In genomic region chr22:36366291-36366708, GRCh38 we compare ENCODE assay signal across 1 cellular context.
A peak's percentile ranks its signal among the peaks of the same experiment; 100 is the strongest.
TF ChIP-seq lines count a peak whose summit lies in the region.

No MANE protein-coding gene starts in this region.

TF ChIP-seq in HEK293, 187 proteins besides CTCF, POLR2A, EP300 and RAD21 (continued from another document and continues in another):
- TF ChIP-seq ZNF280D (tag by site-specific recombination; IDR thresholded peaks at IDR 0.05) = no peak
- TF ChIP-seq ZNF10 (tag by site-specific recombination; IDR thresholded peaks at IDR 0.05) = no peak
- TF ChIP-seq ZNF211 (tag by site-specific recombination; IDR thresholded peaks at IDR 0.05; ENCODE audit: low read depth) = no peak
- TF ChIP-seq ZNF169 (tag by site-specific recombination; IDR thresholded peaks at IDR 0.05) = no peak
- no peak for TF ChIP-seq ZNF473 (tag by site-specific recombination; IDR thresholded peaks at IDR 0.05)
- TF ChIP-seq ZBTB17 (tag by site-specific recombination; IDR thresholded peaks at IDR 0.05) = peak; percentile 56
- no peak for TF ChIP-seq GLI4 (tag by site-specific recombination; IDR thresholded peaks at IDR 0.05)
- no peak for TF ChIP-seq ZNF26 (tag by site-specific recombination; IDR thresholded peaks at IDR 0.05)
- TF ChIP-seq ZNF16 (tag by site-specific recombination; IDR thresholded peaks at IDR 0.05; ENCODE audit: low read depth) = no peak
- peak; percentile 34; the same call in 1 of the 2 replicates for TF ChIP-seq SP3 (tag by site-specific recombination; IDR thresholded peaks at IDR 0.05)
- TF ChIP-seq ZNF777 (tag by site-specific recombination; IDR thresholded peaks at IDR 0.05; ENCODE audit: borderline replicate concordance) = no peak
- TF ChIP-seq ZNF223 (tag by site-specific recombination; IDR thresholded peaks at IDR 0.05) = no peak
- no peak for TF ChIP-seq ZNF121 (tag by site-specific recombination; IDR thresholded peaks at IDR 0.05)
- TF ChIP-seq ZNF266 (tag by site-specific recombination; IDR thresholded peaks at IDR 0.05; ENCODE audit: low read depth) = no peak
- TF ChIP-seq HOXA7 (CRISPR knock-in tag; IDR thresholded peaks at IDR 0.05; ENCODE audit: borderline replicate concordance) = no peak
- no peak for TF ChIP-seq ZNF596 (tag by site-specific recombination; IDR thresholded peaks at IDR 0.05)
- TF ChIP-seq ZNF791 (tag by site-specific recombination; IDR thresholded peaks at IDR 0.05) = no peak
- TF ChIP-seq ZBTB6 (tag by site-specific recombination; IDR thresholded peaks at IDR 0.05) = no peak
- TF ChIP-seq ZNF18 (tag by site-specific recombination; IDR thresholded peaks at IDR 0.05) = no peak
- TF ChIP-seq AEBP2 (tag by site-specific recombination; IDR thresholded peaks at IDR 0.05; ENCODE audit: borderline replicate concordance) = no peak
- TF ChIP-seq ZBTB26 (tag by site-specific recombination; optimal IDR thresholded peaks at IDR 0.05) = peak; percentile 5
- no peak for TF ChIP-seq ZNF202 (tag by site-specific recombination; IDR thresholded peaks at IDR 0.05; ENCODE audit: borderline replicate concordance)
- TF ChIP-seq ZNF157 (tag by site-specific recombination; IDR thresholded peaks at IDR 0.05) = no peak
- TF ChIP-seq GFI1B (tag by site-specific recombination; IDR thresholded peaks at IDR 0.05) = no peak
- TF ChIP-seq ZNF239 (tag by site-specific recombination; IDR thresholded peaks at IDR 0.05) = no peak
- TF ChIP-seq ZNF580 (tag by site-specific recombination; IDR thresholded peaks at IDR 0.05) = no peak
- peak; percentile 82 for TF ChIP-seq KLF10 (tag by site-specific recombination; IDR thresholded peaks at IDR 0.05)
- TF ChIP-seq ZNF670 (tag by site-specific recombination; IDR thresholded peaks at IDR 0.05; ENCODE audit: low read depth) = no peak
- no peak for TF ChIP-seq ZNF707 (tag by site-specific recombination; IDR thresholded peaks at IDR 0.05)
- TF ChIP-seq ZFP69B (tag by site-specific recombination; IDR thresholded peaks at IDR 0.05) = no peak
- TF ChIP-seq ZNF404 (tag by site-specific recombination; IDR thresholded peaks at IDR 0.05) = no peak
- peak; percentile 80 for TF ChIP-seq ZNF398 (tag by site-specific recombination; IDR thresholded peaks at IDR 0.05)
- peak; percentile 47 for TF ChIP-seq SP2 (tag by site-specific recombination; IDR thresholded peaks at IDR 0.05)
- TF ChIP-seq SETDB1 (IDR thresholded peaks at IDR 0.05; ENCODE audit: insufficient read length, low read length) = no peak
- TF ChIP-seq HOXD13 (CRISPR knock-in tag; IDR thresholded peaks at IDR 0.05; ENCODE audit: borderline replicate concordance) = no peak
- TF ChIP-seq ZNF341 (tag by site-specific recombination; IDR thresholded peaks at IDR 0.05; ENCODE audit: low read depth) = no peak
- no peak for TF ChIP-seq ZNF391 (tag by site-specific recombination; IDR thresholded peaks at IDR 0.05; ENCODE audit: borderline replicate concordance, low read depth)
- TF ChIP-seq KLF7 (tag by site-specific recombination; IDR thresholded peaks at IDR 0.05; ENCODE audit: borderline replicate concordance) = no peak
- peak; percentile 52; the same call in 1 of the 2 replicates for TF ChIP-seq GLIS2 (tag by site-specific recombination; IDR thresholded peaks at IDR 0.05)
- TF ChIP-seq PRDM10 (tag by site-specific recombination; IDR thresholded peaks at IDR 0.05) = 0 out of 2 replicates have a peak, but pooled peaks have one; percentile 15
- TF ChIP-seq ZNF433 (tag by site-specific recombination; IDR thresholded peaks at IDR 0.05; ENCODE audit: low read depth) = no peak
- TF ChIP-seq SCRT2 (tag by site-specific recombination; IDR thresholded peaks at IDR 0.05) = no peak
- TF ChIP-seq ZNF24 (tag by site-specific recombination; IDR thresholded peaks at IDR 0.05) = peak; percentile 71; the same call in 1 of the 2 replicates
- no peak for TF ChIP-seq ZBTB10 (tag by site-specific recombination; IDR thresholded peaks at IDR 0.05)
- no peak for TF ChIP-seq ZNF155 (tag by site-specific recombination; IDR thresholded peaks at IDR 0.05)
- TF ChIP-seq ZNF292 (tag by site-specific recombination; IDR thresholded peaks at IDR 0.05; ENCODE audit: borderline replicate concordance, low read depth) = no peak
- no peak for TF ChIP-seq ZNF140 (tag by site-specific recombination; IDR thresholded peaks at IDR 0.05)
- no peak for TF ChIP-seq ZNF248 (tag by site-specific recombination; IDR thresholded peaks at IDR 0.05)
